In genomic region chr14:95495093-95495492, GRCh38 we compare ENCODE assay signal across 13 cellular contexts. TPM values are rescaled to one million over a fixed set of nuclear protein-coding genes. Genes with fewer than 3 reads are reported as not detected.
A peak's percentile ranks its signal among the peaks of the same experiment; 100 is the strongest.
DNase-seq lines count a peak whose midpoint lies in the region; ATAC-seq, FAIRE-seq and TF ChIP-seq lines count a peak whose summit lies in the region.
"Had no signal": no experiment of that assay in that cellular context is flagged by ENCODE, and none has a peak within 500 bp of the region (broad histone marks: within the 10 kb centered on the region; RNA-seq: fewer than 3 reads in every experiment).

No MANE protein-coding gene starts in this region.

- no peak for DNase-seq in activated CD4-positive, alpha-beta T cell treated with anti-CD3 and anti-CD28 coated beads, Interleukin-2, amount 10 ng/mL, durations not matched to agents 7 days and 5 days
- DNase-seq in activated CD4-positive, alpha-beta T cell treated with anti-CD3 and anti-CD28 coated beads, Interleukin-2, amount 50 U/mL, for 48 hours = no peak
- DNase-seq in RWPE1 (ENCODE audit: low spot score) (no peak), suprapubic skin (ENCODE audit: low spot score in 2 of 2) (no peak), kidney glomerular epithelial cell (lab: John Stamatoyannopoulos, UW) (no peak), frontal cortex (ENCODE audit: low spot score in 2 of 2) (no peak)
- DNase-seq: DMS79 treated with DMSO at 0.1 percent for 48 hours; NCI-H1436 treated with DMSO at 0.1 percent for 48 hours; NCI-H774; stimulated activated CD4-positive, alpha-beta T cell treated with anti-CD3 and anti-CD28 coated beads, Interleukin-12 subunit alpha, Interleukin-12 subunit beta, amount 100 ng/mL, for 4 hours had no signal

- H3K4me3 ChIP-seq in suprapubic skin = no peak overlapping the region
- H3K4me3 ChIP-seq: A549 had no signal

- TF ChIP-seq EP300 in suprapubic skin (IDR thresholded peaks at IDR 0.05) = no peak

- peak overlapping the region; percentile 38; the same call in 1 of the 2 replicates for H3K27ac ChIP-seq in RWPE1
- peak overlapping the region; percentile 65 for H3K27ac ChIP-seq in suprapubic skin
- H3K27ac ChIP-seq: A549 had no signal

- FAIRE-seq in frontal cortex (lab: Jason Lieb, UNC) = no peak
- FAIRE-seq: A549 had no signal

- H3K4me3 Mint-ChIP-seq in activated CD4-positive, alpha-beta T cell treated with anti-CD3 and anti-CD28 coated beads, Interleukin-2, amount 10 ng/mL, durations not matched to agents 7 days and 5 days = no peak overlapping the region

- ATAC-seq in esophagus mucosa (peak; percentile 5), HG03571 (IDR thresholded peaks at IDR 0.05; ENCODE audit: unreplicated experiment) (no peak)
- ATAC-seq: A549 had no signal

- TF ChIP-seq CTCF in RWPE1 (conservative IDR thresholded peaks at IDR 0.05; ENCODE audit: low read depth) (no peak), suprapubic skin (IDR thresholded peaks at IDR 0.05) (no peak)

- WGBS in suprapubic skin = 95% methylated on average over 3 of the region's 3 CpGs

- peaks cover 72% of the 10 kb centered on the region for H3K4me1 Mint-ChIP-seq in activated CD4-positive, alpha-beta T cell treated with anti-CD3 and anti-CD28 coated beads, Interleukin-2, amount 10 ng/mL, durations not matched to agents 7 days and 5 days

- peaks cover 70% of the 10 kb centered on the region for H3K4me1 ChIP-seq in suprapubic skin

- H3K36me3 Mint-ChIP-seq in activated CD4-positive, alpha-beta T cell treated with anti-CD3 and anti-CD28 coated beads, Interleukin-2, amount 10 ng/mL, durations not matched to agents 7 days and 5 days (ENCODE audit: low read depth) = peaks cover 46% of the 10 kb centered on the region

- H3K36me3 ChIP-seq in suprapubic skin = no peaks in the 10 kb centered on the region

- H3K27me3 Mint-ChIP-seq in activated CD4-positive, alpha-beta T cell treated with anti-CD3 and anti-CD28 coated beads, Interleukin-2, amount 10 ng/mL, durations not matched to agents 7 days and 5 days = no peaks in the 10 kb centered on the region

- POLR2A ChIA-PET in activated CD4-positive, alpha-beta T cell treated with anti-CD3 and anti-CD28 coated beads, Interleukin-2, amount 10 ng/mL, durations not matched to agents 7 days and 5 days (lab: Charles Lee) = no interaction called here
- POLR2A ChIA-PET in RWPE1 (lab: Yijun Ruan, JAX; ENCODE audit: low non-redundant PET) = no interaction called here

- no peaks in the 10 kb centered on the region for H3K27me3 ChIP-seq in suprapubic skin

- H3K27ac Mint-ChIP-seq in activated CD4-positive, alpha-beta T cell treated with anti-CD3 and anti-CD28 coated beads, Interleukin-2, amount 10 ng/mL, durations not matched to agents 7 days and 5 days = peak overlapping the region; percentile 83

- peaks cover 3% of the 10 kb centered on the region for H3K9me3 Mint-ChIP-seq in activated CD4-positive, alpha-beta T cell treated with anti-CD3 and anti-CD28 coated beads, Interleukin-2, amount 10 ng/mL, durations not matched to agents 7 days and 5 days

- no peak for TF ChIP-seq POLR2A in suprapubic skin (IDR thresholded peaks at IDR 0.05)

- CTCF ChIA-PET in activated CD4-positive, alpha-beta T cell treated with anti-CD3 and anti-CD28 coated beads, Interleukin-2, amount 10 ng/mL, durations not matched to agents 7 days and 5 days (lab: Charles Lee) = no interaction called here
- CTCF ChIA-PET in RWPE1 (lab: Yijun Ruan, JAX) = no interaction called here

- no peaks in the 10 kb centered on the region for H3K9me3 ChIP-seq in suprapubic skin
- H3K9me3 ChIP-seq: A549 had no signal

RNA-seq across cellular contexts. Expression of gene SYNE3, which starts 21.4 kb away (rescaled TPM):
- 10 to 100 TPM; 81.0 to 95.8 TPM for total RNA-seq in activated CD4-positive, alpha-beta T cell treated with anti-CD3 and anti-CD28 coated beads, Interleukin-2, amount 10 ng/mL, durations not matched to agents 7 days and 5 days
- 1.9 TPM for total RNA-seq in esophagus mucosa
- 10 to 100 TPM in 2 of 4 donors, 1 to 10 TPM in 2; 9.1 to 21.4 (median 12.8) TPM for total RNA-seq in suprapubic skin
- 1.2 TPM for total RNA-seq in frontal cortex

RNA-seq across cellular contexts. Expression of gene GLRX5, which starts 39.8 kb away (rescaled TPM):
- total RNA-seq in activated CD4-positive, alpha-beta T cell treated with anti-CD3 and anti-CD28 coated beads, Interleukin-2, amount 10 ng/mL, durations not matched to agents 7 days and 5 days = 10 to 100 TPM; 36.6 to 51.2 TPM
- total RNA-seq in esophagus mucosa (27.8 TPM), suprapubic skin (10 to 100 TPM; 19.8 to 42.1 (median 33.7) TPM), frontal cortex (31.8 TPM)
